In the genomic region with DNA sequence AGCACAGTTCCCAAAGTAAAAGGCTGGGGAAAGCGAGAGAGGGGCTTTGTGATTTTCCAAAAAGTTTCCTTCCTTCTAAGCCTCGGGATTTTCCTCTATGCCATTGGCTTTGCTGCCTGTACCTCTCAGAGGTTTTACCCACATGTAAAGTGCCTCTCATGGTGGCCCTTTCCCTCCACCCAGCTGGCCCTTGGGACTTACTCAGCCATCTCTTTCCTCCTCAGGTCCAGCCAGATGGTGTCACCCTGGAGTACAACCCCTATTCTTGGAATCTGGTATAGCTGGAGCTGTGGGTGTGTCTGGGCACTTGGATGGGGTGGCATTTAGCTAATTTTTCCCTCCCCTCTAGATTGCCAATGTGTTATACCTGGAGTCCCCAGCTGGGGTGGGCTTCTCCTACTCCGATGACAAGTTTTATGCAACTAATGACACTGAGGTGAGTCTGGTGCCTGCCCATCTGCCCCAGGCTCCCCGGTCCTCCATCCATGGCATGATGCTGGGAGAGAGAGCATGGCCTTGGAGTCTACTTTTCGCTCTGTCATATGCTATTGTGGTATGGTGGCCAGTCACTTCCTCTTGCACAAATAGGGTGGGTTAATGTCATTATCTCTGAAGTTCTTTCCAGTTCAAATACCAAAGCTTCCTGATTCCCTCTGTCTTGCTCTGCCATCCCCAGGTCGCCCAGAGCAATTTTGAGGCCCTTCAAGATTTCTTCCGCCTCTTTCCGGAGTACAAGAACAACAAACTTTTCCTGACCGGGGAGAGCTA, we compare ENCODE assay signal across 8 cellular contexts. TPM values are rescaled to one million over a fixed set of nuclear protein-coding genes. Genes with fewer than 3 reads are reported as not detected.
A peak's percentile ranks its signal among the peaks of the same experiment; 100 is the strongest.
DNase-seq lines count a peak whose midpoint lies in the region; ATAC-seq and TF ChIP-seq lines count a peak whose summit lies in the region.

No MANE protein-coding gene starts in this region.

- 77% methylated on average over 9 of the region's 9 CpGs for WGBS in SK-N-SH (ENCODE audit: low lambda C conversion rate)
- WGBS in esophagus, 2 donors, result 76 to 77% methylated on average over 9 of the region's 9 CpGs
- WGBS in neuronal stem cell (ENCODE audit: extremely low coverage in 2 of 2, insufficient read length in 2 of 2, insufficient replicate concordance in 1 of 2), 2 donors, result no CpG with 5 or more reads among the region's 9 CpGs

- TF ChIP-seq RAD21 in SK-N-SH (IDR thresholded peaks at IDR 0.05; ENCODE audit: low read length), result no peak

- no peak overlapping the region for H2AK5ac ChIP-seq in neuronal stem cell (ENCODE audit: low read depth, low read length)

- H3K9ac ChIP-seq in SK-N-SH (peak overlapping the region; percentile 82), neuronal stem cell (ENCODE audit: low read depth, low read length, poor library complexity) (no peak overlapping the region)

- no peak overlapping the region for H3K4ac ChIP-seq in neuronal stem cell (ENCODE audit: low read length)

- H3K4me3 ChIP-seq in GM12864 (ENCODE audit: low read depth, low read length), result peak overlapping the region; percentile 81
- peak overlapping the region; percentile 78 to 90 for H3K4me3 ChIP-seq in SK-N-SH (ENCODE audit: low read depth in 2 of 2, low read length in 1 of 2)
- H3K4me3 ChIP-seq in esophagus (ENCODE audit: low read depth in 1 of 2, low read length in 2 of 2), result peak overlapping the region; percentile 80 to 86
- H3K4me3 ChIP-seq in neuronal stem cell (ENCODE audit: low read length in 2 of 2), result peak overlapping the region in 1 of 2 donors; percentile 66

- no peak for ATAC-seq in HG03159 (IDR thresholded peaks at IDR 0.05; ENCODE audit: unreplicated experiment)

- no peak for TF ChIP-seq CTCF in GM12864 (IDR thresholded peaks at IDR 0.05; ENCODE audit: low read depth, low read length, missing control alignments)
- peak; percentile 34; the same call in 1 of the 2 replicates for TF ChIP-seq CTCF in SK-N-SH (IDR thresholded peaks at IDR 0.05)
- no peak for TF ChIP-seq CTCF in GM10266 (IDR thresholded peaks at IDR 0.05; ENCODE audit: control insufficient read depth, insufficient read depth, low read depth, missing control alignments)

- H2AFZ ChIP-seq in SK-N-SH (ENCODE audit: low read depth) (peak overlapping the region; percentile 72; the same call in 1 of the 2 replicates), neuronal stem cell (ENCODE audit: low read length) (peak overlapping the region; percentile 90)

- peak; percentile 73 for DNase-seq in 8988T
- no peak for DNase-seq in GM12864 (ENCODE audit: low read depth)
- DNase-seq in SK-N-SH, result peak; percentile 39
- no peak for DNase-seq in neuronal stem cell (ENCODE audit: low spot score)
- DNase-seq in GM10266 (ENCODE audit: extremely low spot score), result no peak
- no peak for DNase-seq in NCI-H1436 treated with DMSO at 0.1 percent for 48 hours (lab: John Stamatoyannopoulos, UW)

- H4K91ac ChIP-seq in neuronal stem cell (ENCODE audit: low read depth, low read length, poor library complexity), result no peak overlapping the region

- no peak overlapping the region for H3K14ac ChIP-seq in neuronal stem cell (ENCODE audit: low read length)

- H3F3A ChIP-seq in SK-N-SH (replicated peaks; ENCODE audit: insufficient read depth), result peaks cover 9% of the 10 kb centered on the region

- H3K79me1 ChIP-seq in neuronal stem cell (ENCODE audit: low read depth, low read length), result peaks cover 2% of the 10 kb centered on the region

- peak overlapping the region; percentile 62 for H2BK5ac ChIP-seq in neuronal stem cell (ENCODE audit: low read length)

- H3K36me3 ChIP-seq in SK-N-SH (replicated peaks in 1 of 2; ENCODE audit: control insufficient read depth in 1 of 2, insufficient read depth in 2 of 2, low read length in 1 of 2), result peaks cover 12 to 29% of the 10 kb centered on the region in 2 experiments
- peaks cover 14 to 18% of the 10 kb centered on the region in 2 donors for H3K36me3 ChIP-seq in esophagus (ENCODE audit: control insufficient read depth in 2 of 2, insufficient read depth in 2 of 2, low read length in 1 of 2)
- H3K36me3 ChIP-seq in neuronal stem cell (replicated peaks in 1 of 2; ENCODE audit: control insufficient read depth in 2 of 2, insufficient read depth in 2 of 2, low read length in 2 of 2), result peaks cover 7 to 34% of the 10 kb centered on the region in 2 donors

- POLR2A ChIA-PET in SK-N-SH (lab: Yijun Ruan, JAX), result interaction anchor here (1.2 to 2.8 kb wide), 3 partner anchors 17 to 79 kb away, joined by 3 to 14 read pairs (median 3); a partner anchor contains a TSS

- H2BK15ac ChIP-seq in neuronal stem cell (ENCODE audit: low read length), result no peak overlapping the region

- no peak overlapping the region for H3K18ac ChIP-seq in neuronal stem cell (ENCODE audit: low read length)

- H3K4me1 ChIP-seq in SK-N-SH (ENCODE audit: control insufficient read depth in 1 of 2, insufficient read depth in 2 of 2, low read depth in 1 of 2, low read length in 1 of 2) (peaks cover 0 to 9% of the 10 kb centered on the region in 2 experiments; a peak in 2 of 4 replicates), esophagus (ENCODE audit: control insufficient read depth in 2 of 2, insufficient read depth in 2 of 2, low read length in 1 of 2) (peaks cover 7 to 18% of the 10 kb centered on the region in 2 donors), neuronal stem cell (ENCODE audit: control insufficient read depth in 2 of 2, insufficient read depth in 1 of 2, low read depth in 1 of 2, low read length in 2 of 2) (peaks cover 5 to 6% of the 10 kb centered on the region in 2 donors)

- CTCF ChIA-PET in SK-N-SH (lab: Yijun Ruan, JAX), result interaction anchor here (0.8 to 4.5 kb wide), 8 partner anchors 8 to 77 kb away, joined by 3 to 41 read pairs (median 8); a partner anchor contains a TSS

- H2BK120ac ChIP-seq in neuronal stem cell (ENCODE audit: low read depth, low read length), result no peak overlapping the region

- H2BK12ac ChIP-seq in neuronal stem cell (ENCODE audit: low read length), result no peak overlapping the region

- H3K27ac ChIP-seq in SK-N-SH (ENCODE audit: low read depth in 2 of 2, low read length in 1 of 2) (peak overlapping the region in 1 of 2 experiments; percentile 58; a peak in 1 of 4 replicates), esophagus (ENCODE audit: low read depth in 2 of 2, low read length in 1 of 2) (no peak overlapping the region), neuronal stem cell (replicated peaks; ENCODE audit: low read length) (no peak overlapping the region)

- no peak for TF ChIP-seq EP300 in SK-N-SH (IDR thresholded peaks at IDR 0.05; ENCODE audit: borderline replicate concordance in 1 of 2, low read depth in 1 of 2, low read length in 1 of 2)

- H3K4me2 ChIP-seq in SK-N-SH, result peak overlapping the region; percentile 94
- no peak overlapping the region for H3K4me2 ChIP-seq in neuronal stem cell (ENCODE audit: insufficient read depth, low read length, poor library complexity, severe bottlenecking)

- peaks cover 14% of the 10 kb centered on the region for H3K79me2 ChIP-seq in SK-N-SH (ENCODE audit: insufficient read depth)

- no peaks in the 10 kb centered on the region for H3K27me3 ChIP-seq in SK-N-SH (ENCODE audit: insufficient read depth)
- H3K27me3 ChIP-seq in esophagus (ENCODE audit: control insufficient read depth in 1 of 2, insufficient read depth in 2 of 2, low read length in 2 of 2), result no peaks in the 10 kb centered on the region
- H3K27me3 ChIP-seq in neuronal stem cell (ENCODE audit: control insufficient read depth in 3 of 3, insufficient read depth in 3 of 3, low read depth in 1 of 3, low read length in 3 of 3), result peaks cover 0 to 7% (median 0%) of the 10 kb centered on the region in 3 experiments

- no peaks in the 10 kb centered on the region for H4K20me1 ChIP-seq in SK-N-SH (ENCODE audit: insufficient read depth)

- H3K9me3 ChIP-seq in SK-N-SH, result no peaks in the 10 kb centered on the region
- no peaks in the 10 kb centered on the region for H3K9me3 ChIP-seq in esophagus (ENCODE audit: control insufficient read depth in 2 of 2, insufficient read depth in 1 of 2, low read depth in 1 of 2, low read length in 1 of 2)
- H3K9me3 ChIP-seq in neuronal stem cell (replicated peaks in 1 of 2; ENCODE audit: control insufficient read depth in 2 of 2, insufficient read depth in 1 of 2, low read depth in 1 of 2, low read length in 2 of 2), result no peaks in the 10 kb centered on the region

- H4K8ac ChIP-seq in neuronal stem cell (ENCODE audit: low read depth, low read length), result no peak overlapping the region

- no peak overlapping the region for H3K23ac ChIP-seq in neuronal stem cell (ENCODE audit: low read depth, low read length, poor library complexity)

- no peaks in the 10 kb centered on the region for H3K9me2 ChIP-seq in SK-N-SH

TF ChIP-seq in SK-N-SH, 30 proteins besides CTCF, POLR2A, EP300 and RAD21 (continues in another document):
- TF ChIP-seq RXRA (IDR thresholded peaks at IDR 0.05; ENCODE audit: borderline replicate concordance, low read depth), result no peak

RNA-seq across cellular contexts. Expression of a gene that starts 1.1 kb away (rescaled TPM):
- polyA plus RNA-seq in SK-N-SH (2012; rRNA removed) (338 and 363 TPM in 2 replicates), esophagus (10 to 100 TPM; 43.6 to 55.0 TPM)
- 162 and 242 TPM in 2 replicates for polyA plus RNA-seq in SK-N-SH (2012; cell fraction: cytosol; rRNA removed)
- polyA plus RNA-seq in SK-N-SH (2012; cell fraction: nucleus; rRNA removed), result 656 and 683 TPM in 2 replicates
- 15.3 TPM for polyA plus RNA-seq in neuronal stem cell (2013, experiment 1 of 2)
- polyA plus RNA-seq in neuronal stem cell (2013, experiment 2 of 2), result 15.1 TPM

RNA-seq across cellular contexts. Expression of a gene that starts 1.2 kb away (rescaled TPM):
- polyA plus RNA-seq in SK-N-SH (2012; rRNA removed) (3.5 and 4.7 TPM in 2 replicates), esophagus (1 to 10 TPM; 1.4 to 2.5 TPM)
- polyA plus RNA-seq in SK-N-SH (2012; cell fraction: cytosol; rRNA removed), result 1.3 and 1.9 TPM in 2 replicates
- 21.3 and 22.3 TPM in 2 replicates for polyA plus RNA-seq in SK-N-SH (2012; cell fraction: nucleus; rRNA removed)
- polyA plus RNA-seq in neuronal stem cell (2013, experiment 1 of 2), result 0.75 TPM
- polyA plus RNA-seq in neuronal stem cell (2013, experiment 2 of 2), result 0.62 TPM

RNA-seq across cellular contexts. Expression of a gene that starts 4.8 kb away (rescaled TPM):
- polyA plus RNA-seq in SK-N-SH (2012; rRNA removed) (1.3 and 2.9 TPM in 2 replicates), esophagus (under 1 TPM; 0.76 to 0.96 TPM)
- 0.28 and 0.32 TPM in 2 replicates for polyA plus RNA-seq in SK-N-SH (2012; cell fraction: cytosol; rRNA removed)
- 13.5 and 18.1 TPM in 2 replicates for polyA plus RNA-seq in SK-N-SH (2012; cell fraction: nucleus; rRNA removed)
- polyA plus RNA-seq in neuronal stem cell (2013, experiment 1 of 2), result 0.28 TPM
- 0.21 TPM for polyA plus RNA-seq in neuronal stem cell (2013, experiment 2 of 2)

RNA-seq across cellular contexts. Expression of a gene that starts 11.2 kb away (rescaled TPM):
- polyA plus RNA-seq in SK-N-SH (2012; rRNA removed) (1.8 and 2.8 TPM in 2 replicates), esophagus (1 to 10 TPM; 2.4 to 3.9 TPM)
- 1.1 and 1.3 TPM in 2 replicates for polyA plus RNA-seq in SK-N-SH (2012; cell fraction: cytosol; rRNA removed)
- 2.3 and 2.6 TPM in 2 replicates for polyA plus RNA-seq in SK-N-SH (2012; cell fraction: nucleus; rRNA removed)
- 11.3 TPM for polyA plus RNA-seq in neuronal stem cell (2013, experiment 1 of 2)
- polyA plus RNA-seq in neuronal stem cell (2013, experiment 2 of 2), result 11.6 TPM

RNA-seq across cellular contexts. Expression of a gene that starts 19.7 kb away (rescaled TPM):
- 114 and 154 TPM in 2 replicates for polyA plus RNA-seq in SK-N-SH (2012; rRNA removed)
- polyA plus RNA-seq in SK-N-SH (2012; cell fraction: cytosol; rRNA removed), result 68.2 and 102 TPM in 2 replicates
- 169 and 176 TPM in 2 replicates for polyA plus RNA-seq in SK-N-SH (2012; cell fraction: nucleus; rRNA removed)
- 10 to 100 TPM; 27.0 to 27.2 TPM for polyA plus RNA-seq in esophagus
- 35.9 TPM for polyA plus RNA-seq in neuronal stem cell (2013, experiment 1 of 2)
- 35.5 TPM for polyA plus RNA-seq in neuronal stem cell (2013, experiment 2 of 2)

Comparison
In these comparisons a context has a peak if more than half of its experiments do, and no peak if none do; other contexts are left out.
1. DNase-seq: peak in 8988T (single experiment) and SK-N-SH (single experiment); none in GM12864 (single experiment), neuronal stem cell (single experiment), GM10266 (single experiment) and NCI-H1436 treated with DMSO at 0.1 percent for 48 hours (single experiment).